1 cellular context compared by ENCODE assay signal in genomic region chr13:85434927-85435326, GRCh38.
TF ChIP-seq lines count a peak whose summit lies in the region.

No MANE protein-coding gene starts in this region.

TF ChIP-seq in SK-N-SH, 30 proteins besides CTCF, POLR2A, EP300 and RAD21 (continued from another document):
- TF ChIP-seq TCF12 (IDR thresholded peaks at IDR 0.05) (no peak), NFIC (IDR thresholded peaks at IDR 0.05; ENCODE audit: borderline replicate concordance) (no peak), RXRA (IDR thresholded peaks at IDR 0.05; ENCODE audit: borderline replicate concordance, low read depth) (no peak), GATA2 (CRISPR knock-in tag; IDR thresholded peaks at IDR 0.05) (no peak), FOSL2 (IDR thresholded peaks at IDR 0.05; ENCODE audit: borderline replicate concordance, low read depth) (no peak), JUND (IDR thresholded peaks at IDR 0.05) (no peak), TEAD4 (IDR thresholded peaks at IDR 0.05; ENCODE audit: borderline replicate concordance, insufficient read depth) (no peak), SIN3A (IDR thresholded peaks at IDR 0.05; ENCODE audit: borderline replicate concordance, low read depth, low read length) (no peak)
